ENCODE assay signal across 12 cellular contexts in genomic region chr1:46173361-46173856, GRCh38. TPM values are rescaled to one million over a fixed set of nuclear protein-coding genes. Genes with fewer than 3 reads are reported as not detected.
A peak's percentile ranks its signal among the peaks of the same experiment; 100 is the strongest.
DNase-seq lines count a peak whose midpoint lies in the region; ATAC-seq, FAIRE-seq and TF ChIP-seq lines count a peak whose summit lies in the region.
"Had no signal": no experiment of that assay in that cellular context is flagged by ENCODE, and none has a peak within 500 bp of the region (broad histone marks: within the 10 kb centered on the region; RNA-seq: fewer than 3 reads in every experiment).

No MANE protein-coding gene starts in this region.

- no peak overlapping the region for H3K4me3 ChIP-seq in H7 (ENCODE audit: insufficient read depth, low read depth, low read length)
- H3K4me3 ChIP-seq: SK-N-MC had no signal

- peak overlapping the region; percentile 87; the same call in 1 of the 2 replicates for H3K27ac ChIP-seq in VCaP
- H3K27ac ChIP-seq in layer of hippocampus (ENCODE audit: low read depth, low read length): peak overlapping the region; percentile 43
- H3K27ac ChIP-seq: SK-N-MC had no signal

- H3K36me3 ChIP-seq in H7 (replicated peaks; ENCODE audit: control insufficient read depth, insufficient read depth, low read length): no peaks in the 10 kb centered on the region

- no peak for TF ChIP-seq CTCF in VCaP (conservative IDR thresholded peaks at IDR 0.05)

- H3K36me3 Mint-ChIP-seq in activated naive CD4-positive, alpha-beta T cell treated with anti-CD3 and anti-CD28 coated beads, Interleukin-2, amount 50 U/mL, for 72 hours: no peaks in the 10 kb centered on the region
- H3K36me3 Mint-ChIP-seq: natural killer cell had no signal

- DNase-seq in A172 (ENCODE audit: low spot score): peak; percentile 35
- peak; percentile 64 for DNase-seq in H7
- no peak for DNase-seq in HTR-8/SVneo (ENCODE audit: insufficient read length, low spot score)
- DNase-seq in activated naive CD4-positive, alpha-beta T cell treated with anti-CD3 and anti-CD28 coated beads, Interleukin-2, amount 50 U/mL, for 72 hours (ENCODE audit: low spot score in 2 of 2): no peak
- DNase-seq in activated naive CD4-positive, alpha-beta T cell (lab: John Stamatoyannopoulos, UW): no peak
- DNase-seq: activated T-cell treated with anti-CD3 and anti-CD28 coated beads, Interleukin-2, amount 50 U/mL, for 72 hours; DMS79 treated with DMSO at 0.1 percent for 48 hours; natural killer cell had no signal

- H3K9me3 Mint-ChIP-seq in activated naive CD4-positive, alpha-beta T cell treated with anti-CD3 and anti-CD28 coated beads, Interleukin-2, amount 50 U/mL, for 72 hours: no peaks in the 10 kb centered on the region
- H3K9me3 Mint-ChIP-seq: activated T-cell treated with anti-CD3 and anti-CD28 coated beads, Interleukin-2, amount 50 U/mL, for 72 hours; natural killer cell had no signal

- H3K27ac Mint-ChIP-seq in activated naive CD4-positive, alpha-beta T cell treated with anti-CD3 and anti-CD28 coated beads, Interleukin-2, amount 50 U/mL, for 72 hours: no peak overlapping the region
- H3K27ac Mint-ChIP-seq: activated T-cell treated with anti-CD3 and anti-CD28 coated beads, Interleukin-2, amount 50 U/mL, for 72 hours; natural killer cell had no signal

- H3K27me3 ChIP-seq in H7 (ENCODE audit: control insufficient read depth, insufficient read depth, low read length): peaks cover 4% of the 10 kb centered on the region
- no peaks in the 10 kb centered on the region for H3K27me3 ChIP-seq in layer of hippocampus (ENCODE audit: control insufficient read depth, insufficient read depth, low read length)

- FAIRE-seq in HTR-8/SVneo (lab: Jason Lieb, UNC): no peak

- ATAC-seq in activated naive CD4-positive, alpha-beta T cell treated with anti-CD3 and anti-CD28 coated beads, Interleukin-2, amount 50 U/mL, for 72 hours: no peak
- ATAC-seq in HG03039 (IDR thresholded peaks at IDR 0.05; ENCODE audit: unreplicated experiment): no peak
- ATAC-seq: activated T-cell treated with anti-CD3 and anti-CD28 coated beads, Interleukin-2, amount 50 U/mL, for 72 hours; natural killer cell had no signal

RNA-seq across cellular contexts. Expression of gene TSPAN1, which starts 1.5 kb away (rescaled TPM):
- 1.6 and 2.3 TPM in 2 replicates for total RNA-seq in A172 (2014; rRNA removed; shearing (Covaris generic))
- total RNA-seq in H7 (2014; rRNA removed; shearing (Covaris generic)): not detected in 2 replicates
- not detected for total RNA-seq in activated naive CD4-positive, alpha-beta T cell treated with anti-CD3 and anti-CD28 coated beads, Interleukin-2, amount 50 U/mL, for 72 hours
- total RNA-seq: natural killer cell had no signal

RNA-seq across cellular contexts. Expression of gene P3R3URF, which starts 2.9 kb away (rescaled TPM):
- total RNA-seq in A172 (2014; rRNA removed; shearing (Covaris generic)): not detected in 2 replicates
- total RNA-seq in H7 (2014; rRNA removed; shearing (Covaris generic)): not detected in 2 replicates
- not detected for total RNA-seq in activated naive CD4-positive, alpha-beta T cell treated with anti-CD3 and anti-CD28 coated beads, Interleukin-2, amount 50 U/mL, for 72 hours
- total RNA-seq: activated T-cell treated with anti-CD3 and anti-CD28 coated beads, Interleukin-2, amount 50 U/mL, for 72 hours; natural killer cell had no signal

RNA-seq across cellular contexts. Expression of gene POMGNT1, which starts 24.8 kb away (rescaled TPM):
- total RNA-seq in A172 (2014; rRNA removed; shearing (Covaris generic)): 85.5 and 89.7 TPM in 2 replicates
- total RNA-seq in H7 (2014; rRNA removed; shearing (Covaris generic)): 87.1 and 95.2 TPM in 2 replicates
- 10 to 100 TPM; 29.0 to 50.7 TPM for total RNA-seq in activated naive CD4-positive, alpha-beta T cell treated with anti-CD3 and anti-CD28 coated beads, Interleukin-2, amount 50 U/mL, for 72 hours

RNA-seq across cellular contexts. Expression of gene LURAP1, which starts 29.7 kb away (rescaled TPM):
- 2.5 and 4.2 TPM in 2 replicates for total RNA-seq in A172 (2014; rRNA removed; shearing (Covaris generic))
- total RNA-seq in H7 (2014; rRNA removed; shearing (Covaris generic)): 3.6 and 4.5 TPM in 2 replicates
- total RNA-seq in activated naive CD4-positive, alpha-beta T cell treated with anti-CD3 and anti-CD28 coated beads, Interleukin-2, amount 50 U/mL, for 72 hours: under 1 TPM in 1 of 2 donors, not detected in 1; 0.21 TPM
- total RNA-seq: natural killer cell had no signal

RNA-seq across cellular contexts. Expression of gene PIK3R3, which starts 41.0 kb away (rescaled TPM):
- total RNA-seq in A172 (2014; rRNA removed; shearing (Covaris generic)): 9.2 and 11.2 TPM in 2 replicates
- 5.7 and 7.0 TPM in 2 replicates for total RNA-seq in H7 (2014; rRNA removed; shearing (Covaris generic))
- total RNA-seq in activated naive CD4-positive, alpha-beta T cell treated with anti-CD3 and anti-CD28 coated beads, Interleukin-2, amount 50 U/mL, for 72 hours: 1 to 10 TPM in 1 of 2 donors, under 1 TPM in 1; 0.45 to 2.2 TPM

Comparison
In these comparisons a context has a peak if more than half of its experiments do, and no peak if none do; other contexts are left out.
1. DNase-seq: peak in A172 (single experiment) and H7 (single experiment); none in HTR-8/SVneo (single experiment), activated naive CD4-positive, alpha-beta T cell treated with anti-CD3 and anti-CD28 coated beads, Interleukin-2, amount 50 U/mL, for 72 hours (0 of 2) and activated naive CD4-positive, alpha-beta T cell (0 of 4).